Comparison of ENCODE assay signal across 1 cellular context in genomic region chr11:12126352-12127019, GRCh38.
TF ChIP-seq lines count a peak whose summit lies in the region.

No MANE protein-coding gene starts in this region.

TF ChIP-seq in WTC11, 78 proteins besides CTCF, POLR2A, EP300 and RAD21 (continued from another document):
- no peak for TF ChIP-seq ARID4B (CRISPR knock-in tag; IDR thresholded peaks at IDR 0.05; ENCODE audit: borderline replicate concordance)
- no peak for TF ChIP-seq USF1 (CRISPR knock-in tag; IDR thresholded peaks at IDR 0.05)
- no peak for TF ChIP-seq ZNF416 (CRISPR knock-in tag; IDR thresholded peaks at IDR 0.05)
- no peak for TF ChIP-seq IRF2 (CRISPR knock-in tag; IDR thresholded peaks at IDR 0.05; ENCODE audit: borderline replicate concordance, low read depth)
- TF ChIP-seq ZNF396 (CRISPR knock-in tag; IDR thresholded peaks at IDR 0.05; ENCODE audit: borderline replicate concordance): no peak
